ENCODE assay signal across 8 cellular contexts in genomic region chr13:42040730-42041016, GRCh38. TPM values are rescaled to one million over a fixed set of nuclear protein-coding genes. Genes with fewer than 3 reads are reported as not detected.
A peak's percentile ranks its signal among the peaks of the same experiment; 100 is the strongest.
DNase-seq lines count a peak whose midpoint lies in the region; ATAC-seq, FAIRE-seq and TF ChIP-seq lines count a peak whose summit lies in the region.

No MANE protein-coding gene starts in this region.

- H3K36me3 Mint-ChIP-seq in stimulated activated memory B cell treated with anti-CD40 and anti-IgM and Interleukin-4, amounts not matched to agents 10 μg/mL and 1 μg/mL and 100 μg/mL, for 72 hours = no peaks in the 10 kb centered on the region

- POLR2A ChIA-PET in RWPE1 (lab: Yijun Ruan, JAX; ENCODE audit: low non-redundant PET) = interaction anchor here (1.0 kb wide), 1 partner anchor 77 kb away, joined by 3 read pairs; no protein-coding TSS in a partner anchor

- H3K4me3 Mint-ChIP-seq in stimulated activated memory B cell treated with anti-CD40 and anti-IgM and Interleukin-4, amounts not matched to agents 10 μg/mL and 1 μg/mL and 100 μg/mL, for 72 hours = peak overlapping the region; percentile 80

- peaks cover 21% of the 10 kb centered on the region for H3K4me1 Mint-ChIP-seq in stimulated activated memory B cell treated with anti-CD40 and anti-IgM and Interleukin-4, amounts not matched to agents 10 μg/mL and 1 μg/mL and 100 μg/mL, for 72 hours

- H3K27ac ChIP-seq in RWPE1 = peak overlapping the region; percentile 98

- H3K9me3 Mint-ChIP-seq in stimulated activated memory B cell treated with anti-CD40 and anti-IgM and Interleukin-4, amounts not matched to agents 10 μg/mL and 1 μg/mL and 100 μg/mL, for 72 hours = peaks cover 10% of the 10 kb centered on the region

- FAIRE-seq in GM12891 (lab: Jason Lieb, UNC) = no peak

- DNase-seq in RWPE1 (ENCODE audit: low spot score) (no peak), foreskin fibroblast (no peak), DMS53 (lab: John Stamatoyannopoulos, UW) (no peak), NCI-H345 treated with DMSO at 0.1 percent for 48 hours (lab: John Stamatoyannopoulos, UW; ENCODE audit: unreplicated experiment) (no peak), GM12891 (ENCODE audit: insufficient read length, low spot score) (no peak)

- H3K27ac Mint-ChIP-seq in stimulated activated memory B cell treated with anti-CD40 and anti-IgM and Interleukin-4, amounts not matched to agents 10 μg/mL and 1 μg/mL and 100 μg/mL, for 72 hours = no peak overlapping the region

- no peak for TF ChIP-seq CTCF in RWPE1 (conservative IDR thresholded peaks at IDR 0.05; ENCODE audit: low read depth)
- TF ChIP-seq CTCF in foreskin fibroblast (IDR thresholded peaks at IDR 0.05; ENCODE audit: low read depth, low read length) = no peak

- CTCF ChIA-PET in RWPE1 (lab: Yijun Ruan, JAX) = no interaction called here

- H3K27me3 Mint-ChIP-seq in stimulated activated memory B cell treated with anti-CD40 and anti-IgM and Interleukin-4, amounts not matched to agents 10 μg/mL and 1 μg/mL and 100 μg/mL, for 72 hours = peaks cover 34% of the 10 kb centered on the region

- TF ChIP-seq POLR2A in GM18505 (IDR thresholded peaks at IDR 0.05; ENCODE audit: borderline replicate concordance, extremely low read depth, insufficient read depth, insufficient read length) (no peak), GM12891 (IDR thresholded peaks at IDR 0.05; ENCODE audit: low read depth, low read length) (no peak)

- ATAC-seq in GM21447 (IDR thresholded peaks at IDR 0.05; ENCODE audit: unreplicated experiment) = peak; percentile 11
- ATAC-seq in stimulated activated memory B cell treated with anti-CD40 and anti-IgM and Interleukin-4, amounts not matched to agents 10 μg/mL and 1 μg/mL and 100 μg/mL, for 72 hours = no peak
- ATAC-seq in GM18505 (IDR thresholded peaks at IDR 0.05; ENCODE audit: unreplicated experiment) = no peak

- H3K4me3 ChIP-seq in foreskin fibroblast (ENCODE audit: low read depth in 1 of 2, low read length in 2 of 2) = peak overlapping the region; percentile 69 to 84

TF ChIP-seq in GM12891, 5 proteins besides CTCF, POLR2A, EP300 and RAD21:
- no peak for TF ChIP-seq PAX5 (IDR thresholded peaks at IDR 0.05; ENCODE audit: insufficient read depth, low read length, severe bottlenecking)
- TF ChIP-seq POU2F2 (IDR thresholded peaks at IDR 0.05; ENCODE audit: low read depth, low read length) = no peak
- TF ChIP-seq TAF1 (IDR thresholded peaks at IDR 0.05; ENCODE audit: low read depth, low read length) = no peak

RNA-seq across cellular contexts. Expression of gene DGKH, which starts 7.8 kb away (rescaled TPM):
- polyA plus RNA-seq in GM12891 (2012; ENCODE audit: low read depth, missing spikeins) = 2.5 TPM
